ENCODE assay signal across 19 cellular contexts in genomic region chr2:72159611-72160010, GRCh38. TPM values are rescaled to one million over a fixed set of nuclear protein-coding genes. Genes with fewer than 3 reads are reported as not detected.
DNase-seq lines count a peak whose midpoint lies in the region; ATAC-seq, FAIRE-seq and TF ChIP-seq lines count a peak whose summit lies in the region.
"Had no signal": no experiment of that assay in that cellular context is flagged by ENCODE, and none has a peak within 500 bp of the region (broad histone marks: within the 10 kb centered on the region; RNA-seq: fewer than 3 reads in every experiment).

No MANE protein-coding gene starts in this region.

- no peaks in the 10 kb centered on the region for H3K36me3 ChIP-seq in neural progenitor cell
- H3K36me3 ChIP-seq: HAP-1 had no signal

- H3K4me1 Mint-ChIP-seq in activated CD4-positive, alpha-beta memory T cell treated with anti-CD3 and anti-CD28 coated beads, Interleukin-2, amount 10 ng/mL, durations not matched to agents 7 days and 5 days, result no peaks in the 10 kb centered on the region
- H3K4me1 Mint-ChIP-seq in activated CD4-positive, alpha-beta memory T cell treated with anti-CD3 and anti-CD28 coated beads for 36 hours (ENCODE audit: low read depth), result no peaks in the 10 kb centered on the region
- no peaks in the 10 kb centered on the region for H3K4me1 Mint-ChIP-seq in central memory CD8-positive, alpha-beta T cell
- H3K4me1 Mint-ChIP-seq in neural progenitor cell, result peaks cover 2% of the 10 kb centered on the region

- H3K9ac ChIP-seq in neural progenitor cell, result no peak overlapping the region
- H3K9ac ChIP-seq: GM23248 had no signal

- no peak for ATAC-seq in central memory CD8-positive, alpha-beta T cell (replicated peaks; ENCODE audit: extremely low read depth, poor library complexity, severe bottlenecking)
- ATAC-seq in GM21786 (IDR thresholded peaks at IDR 0.05; ENCODE audit: unreplicated experiment), result no peak
- ATAC-seq: A549 had no signal

- no peaks in the 10 kb centered on the region for H3K79me2 ChIP-seq in neural progenitor cell (ENCODE audit: low read depth)

- no peak overlapping the region for H3K4me3 Mint-ChIP-seq in activated CD4-positive, alpha-beta memory T cell treated with anti-CD3 and anti-CD28 coated beads, Interleukin-2, amount 10 ng/mL, durations not matched to agents 7 days and 5 days
- H3K4me3 Mint-ChIP-seq in activated CD4-positive, alpha-beta memory T cell treated with anti-CD3 and anti-CD28 coated beads for 36 hours, result no peak overlapping the region
- no peak overlapping the region for H3K4me3 Mint-ChIP-seq in central memory CD8-positive, alpha-beta T cell
- H3K4me3 Mint-ChIP-seq in neural progenitor cell, result peak overlapping the region; percentile 29
- H3K4me3 Mint-ChIP-seq: CD4-positive, alpha-beta T cell had no signal

- H3K9me3 Mint-ChIP-seq in activated CD4-positive, alpha-beta memory T cell treated with anti-CD3 and anti-CD28 coated beads, Interleukin-2, amount 10 ng/mL, durations not matched to agents 7 days and 5 days, result no peaks in the 10 kb centered on the region
- no peaks in the 10 kb centered on the region for H3K9me3 Mint-ChIP-seq in activated CD4-positive, alpha-beta memory T cell treated with anti-CD3 and anti-CD28 coated beads for 36 hours
- no peaks in the 10 kb centered on the region for H3K9me3 Mint-ChIP-seq in central memory CD8-positive, alpha-beta T cell
- H3K9me3 Mint-ChIP-seq in neural progenitor cell, result no peaks in the 10 kb centered on the region
- H3K9me3 Mint-ChIP-seq: CD4-positive, alpha-beta T cell had no signal

- POLR2A ChIA-PET in activated CD4-positive, alpha-beta memory T cell treated with anti-CD3 and anti-CD28 coated beads, Interleukin-2, amount 10 ng/mL, durations not matched to agents 7 days and 5 days (lab: Charles Lee), result no interaction called here
- POLR2A ChIA-PET in activated CD4-positive, alpha-beta memory T cell treated with anti-CD3 and anti-CD28 coated beads for 36 hours (lab: Charles Lee), result no interaction called here

- H3K4me1 ChIP-seq in neural progenitor cell, result no peaks in the 10 kb centered on the region
- H3K4me1 ChIP-seq: Caco-2, HAP-1 had no signal

- no peaks in the 10 kb centered on the region for H3K27me3 ChIP-seq in neural progenitor cell

- TF ChIP-seq CTCF in neural progenitor cell (IDR thresholded peaks at IDR 0.05), result no peak

- no peak overlapping the region for H2AFZ ChIP-seq in neural progenitor cell (replicated peaks)
- H2AFZ ChIP-seq: GM23248 had no signal

- FAIRE-seq in HTR-8/SVneo (lab: Jason Lieb, UNC), result peak; percentile 62
- FAIRE-seq: A549, D721Med, G401.6, GM12891, GM19239 had no signal

- H3K27ac Mint-ChIP-seq in activated CD4-positive, alpha-beta memory T cell treated with anti-CD3 and anti-CD28 coated beads, Interleukin-2, amount 10 ng/mL, durations not matched to agents 7 days and 5 days, result no peak overlapping the region
- H3K27ac Mint-ChIP-seq in activated CD4-positive, alpha-beta memory T cell treated with anti-CD3 and anti-CD28 coated beads for 36 hours, result no peak overlapping the region
- no peak overlapping the region for H3K27ac Mint-ChIP-seq in central memory CD8-positive, alpha-beta T cell (ENCODE audit: low read depth)
- H3K27ac Mint-ChIP-seq in neural progenitor cell, result no peak overlapping the region
- H3K27ac Mint-ChIP-seq: CD4-positive, alpha-beta T cell had no signal

- intact Hi-C loops in activated CD4-positive, alpha-beta memory T cell treated with anti-CD3 and anti-CD28 coated beads for 36 hours (cut with micrococcal nuclease), result no loop called here

- H3K4me2 ChIP-seq in neural progenitor cell, result no peak overlapping the region
- H3K4me2 ChIP-seq: A549 had no signal

- peak; percentile 10 for DNase-seq in activated CD4-positive, alpha-beta memory T cell treated with anti-CD3 and anti-CD28 coated beads, Interleukin-2, amount 10 ng/mL, durations not matched to agents 7 days and 5 days
- no peak for DNase-seq in activated CD4-positive, alpha-beta memory T cell treated with anti-CD3 and anti-CD28 coated beads for 36 hours
- DNase-seq in HTR-8/SVneo (ENCODE audit: insufficient read length, low spot score) (no peak), neural progenitor cell (ENCODE audit: low spot score) (no peak), mesenteric fat pad (ENCODE audit: low spot score) (no peak)
- peak; percentile 1 to 5 for DNase-seq in central memory CD8-positive, alpha-beta T cell (ENCODE audit: low spot score in 2 of 2)
- DNase-seq: AML-193; Caco-2; CD4-positive, alpha-beta T cell; GM23248 had no signal

- no peaks in the 10 kb centered on the region for H3F3A ChIP-seq in neural progenitor cell (ENCODE audit: low read depth)

- peaks cover 11% of the 10 kb centered on the region for H3K27me3 Mint-ChIP-seq in activated CD4-positive, alpha-beta memory T cell treated with anti-CD3 and anti-CD28 coated beads, Interleukin-2, amount 10 ng/mL, durations not matched to agents 7 days and 5 days
- peaks cover 26% of the 10 kb centered on the region for H3K27me3 Mint-ChIP-seq in activated CD4-positive, alpha-beta memory T cell treated with anti-CD3 and anti-CD28 coated beads for 36 hours
- H3K27me3 Mint-ChIP-seq in central memory CD8-positive, alpha-beta T cell, result peaks cover 67% of the 10 kb centered on the region
- peaks cover 6% of the 10 kb centered on the region for H3K27me3 Mint-ChIP-seq in neural progenitor cell (ENCODE audit: insufficient read depth, low read depth)

- H4K20me1 ChIP-seq in neural progenitor cell (ENCODE audit: low read depth), result no peaks in the 10 kb centered on the region

- no peak overlapping the region for H3K27ac ChIP-seq in neural progenitor cell
- H3K27ac ChIP-seq: 22Rv1, A549, C4-2B, GM23248 had no signal

- H3K4me3 ChIP-seq in neural progenitor cell, result no peak overlapping the region
- H3K4me3 ChIP-seq: A549, GM23248, HAP-1 had no signal

- H3K36me3 Mint-ChIP-seq in activated CD4-positive, alpha-beta memory T cell treated with anti-CD3 and anti-CD28 coated beads, Interleukin-2, amount 10 ng/mL, durations not matched to agents 7 days and 5 days (ENCODE audit: low read depth), result no peaks in the 10 kb centered on the region
- H3K36me3 Mint-ChIP-seq in activated CD4-positive, alpha-beta memory T cell treated with anti-CD3 and anti-CD28 coated beads for 36 hours, result no peaks in the 10 kb centered on the region
- no peaks in the 10 kb centered on the region for H3K36me3 Mint-ChIP-seq in central memory CD8-positive, alpha-beta T cell (ENCODE audit: insufficient read depth)
- no peaks in the 10 kb centered on the region for H3K36me3 Mint-ChIP-seq in neural progenitor cell

- CTCF ChIA-PET in activated CD4-positive, alpha-beta memory T cell treated with anti-CD3 and anti-CD28 coated beads, Interleukin-2, amount 10 ng/mL, durations not matched to agents 7 days and 5 days (lab: Charles Lee), result no interaction called here
- CTCF ChIA-PET in activated CD4-positive, alpha-beta memory T cell treated with anti-CD3 and anti-CD28 coated beads for 36 hours (lab: Charles Lee), result interaction anchor here (0.9 kb wide), 1 partner anchor 10 kb away, joined by 3 read pairs; no protein-coding TSS in a partner anchor

- H3K9me3 ChIP-seq in neural progenitor cell (ENCODE audit: low read depth), result no peaks in the 10 kb centered on the region
- H3K9me3 ChIP-seq: A549, Caco-2, HAP-1 had no signal

RNA-seq across cellular contexts. Expression of gene CYP26B1, which starts 11.9 kb away (rescaled TPM):
- total RNA-seq in activated CD4-positive, alpha-beta memory T cell treated with anti-CD3 and anti-CD28 coated beads, Interleukin-2, amount 10 ng/mL, durations not matched to agents 7 days and 5 days, result not detected
- total RNA-seq in activated CD4-positive, alpha-beta memory T cell treated with anti-CD3 and anti-CD28 coated beads for 36 hours, result not detected
- total RNA-seq in neural progenitor cell (ENCODE audit: low replicate concordance), result 0.21 and 1.2 TPM in 2 replicates
- total RNA-seq in mesenteric fat pad, result 41.9 TPM

Comparison
In these comparisons a context has a peak if more than half of its experiments do, and no peak if none do; other contexts are left out.
1. DNase-seq: peak in activated CD4-positive, alpha-beta memory T cell treated with anti-CD3 and anti-CD28 coated beads, Interleukin-2, amount 10 ng/mL, durations not matched to agents 7 days and 5 days (single experiment) and central memory CD8-positive, alpha-beta T cell (2 of 2); none in activated CD4-positive, alpha-beta memory T cell treated with anti-CD3 and anti-CD28 coated beads for 36 hours (single experiment), HTR-8/SVneo (single experiment), neural progenitor cell (single experiment) and mesenteric fat pad (single experiment).
2. RNA of gene CYP26B1, which starts 11.9 kb away (total RNA-seq): 41.9 TPM in mesenteric fat pad (single experiment); 0.21 to 1.2 TPM in neural progenitor cell, not detected in activated CD4-positive, alpha-beta memory T cell treated with anti-CD3 and anti-CD28 coated beads, Interleukin-2, amount 10 ng/mL, durations not matched to agents 7 days and 5 days and not detected in activated CD4-positive, alpha-beta memory T cell treated with anti-CD3 and anti-CD28 coated beads for 36 hours; every median in the first group is over 10 times any median in the second.